In genomic region chr18:68568364-68568763, GRCh38 we compare ENCODE assay signal across 3 cellular contexts.
"Had no signal": no experiment of that assay in that cellular context is flagged by ENCODE, and none has a peak within 500 bp of the region (broad histone marks: within the 10 kb centered on the region; RNA-seq: fewer than 3 reads in every experiment).

No MANE protein-coding gene starts in this region.

- DNase-seq: GDM1, GF-D8 had no signal

- ATAC-seq: GM12878 had no signal

- H3K4me3 ChIP-seq: GM12878 had no signal
